In the genomic region with DNA sequence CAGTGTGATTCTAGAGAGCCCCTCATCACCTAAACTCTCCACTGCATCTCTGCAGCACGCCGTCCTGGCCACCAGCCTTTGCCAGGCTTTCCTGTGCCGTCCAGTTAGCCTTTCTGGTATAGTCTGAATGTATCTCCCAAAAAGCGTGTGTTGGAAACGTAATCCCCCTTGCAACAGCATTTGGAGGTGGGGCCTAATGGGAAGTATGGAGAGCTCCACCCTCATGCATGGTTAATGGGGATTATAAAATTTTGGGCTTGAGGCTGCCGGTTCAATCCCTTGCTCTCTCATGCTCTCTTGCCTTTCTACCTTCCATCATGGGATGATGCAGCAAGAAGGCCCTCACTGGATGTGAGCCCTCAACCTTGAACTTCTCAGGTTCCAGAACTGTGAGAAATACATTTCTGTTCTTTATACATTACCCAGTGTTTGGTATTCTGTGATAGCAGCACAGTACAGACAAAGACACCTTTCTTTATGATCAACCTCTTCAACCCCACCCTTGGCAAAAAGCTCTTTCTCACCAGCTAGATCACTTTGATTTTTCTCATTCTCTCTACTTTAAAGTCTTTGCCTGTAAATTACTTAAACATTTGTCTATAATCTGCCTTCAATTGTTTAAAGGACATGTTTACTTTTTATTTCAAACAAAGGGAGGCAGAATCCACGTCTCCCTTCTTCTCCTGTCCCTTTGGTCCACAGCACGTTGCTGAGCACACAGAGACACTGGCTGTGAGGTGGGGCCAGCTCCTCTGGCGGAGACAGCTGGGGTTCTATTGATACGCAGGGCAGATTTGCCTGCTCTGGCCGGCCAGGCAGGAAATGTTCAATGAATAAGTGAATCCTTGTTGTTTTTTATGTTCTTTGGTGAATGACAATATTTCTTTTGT, we compare ENCODE assay signal across 29 cellular contexts. TPM values are rescaled to one million over a fixed set of nuclear protein-coding genes. Genes with fewer than 3 reads are reported as not detected.
A peak's percentile ranks its signal among the peaks of the same experiment; 100 is the strongest.
DNase-seq lines count a peak whose midpoint lies in the region; ATAC-seq and TF ChIP-seq lines count a peak whose summit lies in the region.
"Had no signal": no experiment of that assay in that cellular context is flagged by ENCODE, and none has a peak within 500 bp of the region (broad histone marks: within the 10 kb centered on the region; RNA-seq: fewer than 3 reads in every experiment).

No MANE protein-coding gene starts in this region.

- H3K27ac Mint-ChIP-seq in stimulated activated effector memory CD8-positive, alpha-beta T cell treated with anti-CD3 and anti-CD28 coated beads, Interleukin-12 subunit alpha, Interleukin-12 subunit beta, amount 100 ng/mL, for 72 hours: peak overlapping the region; percentile 2
- H3K27ac Mint-ChIP-seq: activated naive CD8-positive, alpha-beta T cell treated with anti-CD3 and anti-CD28 coated beads, Interleukin-2, amount 10 ng/mL, durations not matched to agents 7 days and 5 days; T-helper 1 cell treated with Interleukin-12 subunit alpha and Interleukin-12 subunit beta and Interleukin-4 antibody, amounts not matched to agents 30 μg/mL and 1 μg/mL, for 36 hours had no signal

- H3K4me3 ChIP-seq in brain microvascular endothelial cell (ENCODE audit: low read depth, low read length) (no peak overlapping the region), tibial nerve (no peak overlapping the region)
- H3K4me3 ChIP-seq: body of pancreas, esophagus squamous epithelium, gastroesophageal sphincter, lower lobe of right lung, skin epidermis, thoracic aorta had no signal

- H3K4me1 Mint-ChIP-seq in stimulated activated effector memory CD8-positive, alpha-beta T cell treated with anti-CD3 and anti-CD28 coated beads, Interleukin-12 subunit alpha, Interleukin-12 subunit beta, amount 100 ng/mL, for 72 hours: no peaks in the 10 kb centered on the region

- DNase-seq in DMS53 (lab: John Stamatoyannopoulos, UW) (peak; percentile 47), DMS53 treated with DMSO at 0.1 percent for 48 hours (lab: John Stamatoyannopoulos, UW; ENCODE audit: unreplicated experiment) (no peak), LHCN-M2 (ENCODE audit: low read depth) (peak; percentile 57), brain microvascular endothelial cell (no peak), tibial nerve (ENCODE audit: low spot score in 2 of 2) (no peak), dedifferentiated amniotic fluid mesenchymal stem cell (ENCODE audit: extremely low spot score) (no peak)
- DNase-seq in stimulated activated effector memory CD8-positive, alpha-beta T cell treated with anti-CD3 and anti-CD28 coated beads, Interleukin-12 subunit alpha, Interleukin-12 subunit beta, amount 100 ng/mL, for 72 hours (ENCODE audit: low spot score in 2 of 2): no peak
- DNase-seq: 8988T; activated CD4-positive, alpha-beta T cell treated with anti-CD3 and anti-CD28 coated beads for 48 hours; activated naive CD8-positive, alpha-beta T cell treated with anti-CD3 and anti-CD28 coated beads, Interleukin-2, amount 10 ng/mL, durations not matched to agents 7 days and 5 days; BE2C; body of pancreas; Caco-2; EL; esophagus squamous epithelium; H7; kidney; lower lobe of right lung; NCI-H1694 treated with DMSO at 0.1 percent for 48 hours; NCI-H2227 treated with DMSO at 0.1 percent for 48 hours; nucleus accumbens; SHP77 treated with DMSO at 0.1 percent for 48 hours; stimulated activated naive CD4-positive, alpha-beta T cell treated with Interleukin-2 at 50 U/mL for 16 hours had no signal

- peaks cover 0 to 10% (median 0%) of the 10 kb centered on the region in 4 donors for H3K9me3 ChIP-seq in tibial nerve
- H3K9me3 ChIP-seq: BE2C, body of pancreas, esophagus squamous epithelium, lower lobe of right lung, thoracic aorta had no signal

- H3K36me3 ChIP-seq in brain microvascular endothelial cell (replicated peaks) (no peaks in the 10 kb centered on the region), tibial nerve (peaks cover 0 to 14% (median 0%) of the 10 kb centered on the region in 3 donors)
- H3K36me3 ChIP-seq: BE2C had no signal

- peaks cover 26% of the 10 kb centered on the region for H3K36me3 Mint-ChIP-seq in stimulated activated effector memory CD8-positive, alpha-beta T cell treated with anti-CD3 and anti-CD28 coated beads, Interleukin-12 subunit alpha, Interleukin-12 subunit beta, amount 100 ng/mL, for 72 hours

- H3K4me1 ChIP-seq in tibial nerve: no peaks in the 10 kb centered on the region
- H3K4me1 ChIP-seq: BE2C, body of pancreas, Caco-2, esophagus squamous epithelium, gastroesophageal sphincter, lower lobe of right lung had no signal

- H3K27ac ChIP-seq in brain microvascular endothelial cell (peak overlapping the region; percentile 17), tibial nerve (no peak overlapping the region)
- H3K27ac ChIP-seq: body of pancreas, esophagus squamous epithelium, gastroesophageal sphincter, KMS-11, lower lobe of right lung, skin epidermis, thoracic aorta had no signal

- no peak for ATAC-seq in stimulated activated effector memory CD8-positive, alpha-beta T cell treated with anti-CD3 and anti-CD28 coated beads, Interleukin-12 subunit alpha, Interleukin-12 subunit beta, amount 100 ng/mL, for 72 hours
- no peak for ATAC-seq in GM18867 (IDR thresholded peaks at IDR 0.05; ENCODE audit: unreplicated experiment)
- ATAC-seq: body of pancreas, gastroesophageal sphincter had no signal

- H3K4me3 Mint-ChIP-seq in stimulated activated effector memory CD8-positive, alpha-beta T cell treated with anti-CD3 and anti-CD28 coated beads, Interleukin-12 subunit alpha, Interleukin-12 subunit beta, amount 100 ng/mL, for 72 hours: no peak overlapping the region
- H3K4me3 Mint-ChIP-seq: activated naive CD8-positive, alpha-beta T cell treated with anti-CD3 and anti-CD28 coated beads, Interleukin-2, amount 10 ng/mL, durations not matched to agents 7 days and 5 days; T-helper 1 cell treated with Interleukin-12 subunit alpha and Interleukin-12 subunit beta and Interleukin-4 antibody, amounts not matched to agents 30 μg/mL and 1 μg/mL, for 36 hours had no signal

- no peaks in the 10 kb centered on the region for H3K9me3 Mint-ChIP-seq in stimulated activated effector memory CD8-positive, alpha-beta T cell treated with anti-CD3 and anti-CD28 coated beads, Interleukin-12 subunit alpha, Interleukin-12 subunit beta, amount 100 ng/mL, for 72 hours
- H3K9me3 Mint-ChIP-seq: T-helper 1 cell treated with Interleukin-12 subunit alpha and Interleukin-12 subunit beta and Interleukin-4 antibody, amounts not matched to agents 30 μg/mL and 1 μg/mL, for 36 hours had no signal

- in situ Hi-C loops in brain microvascular endothelial cell (cut with HindIII; ENCODE audit: low pct_ligation_motif_present, low sequenced_read_pairs): no loop called here

- TF ChIP-seq EP300 in tibial nerve (IDR thresholded peaks at IDR 0.05): no peak

- no peak for TF ChIP-seq POLR2A in tibial nerve (IDR thresholded peaks at IDR 0.05)

- 63 to 67% methylated on average over 11 of the region's 11 CpGs for WGBS in tibial nerve, 2 donors

- TF ChIP-seq CTCF in brain microvascular endothelial cell (IDR thresholded peaks at IDR 0.05; ENCODE audit: low read depth, low read length, missing control alignments) (no peak), tibial nerve (IDR thresholded peaks at IDR 0.05) (no peak)

- no peaks in the 10 kb centered on the region for H3K27me3 ChIP-seq in brain microvascular endothelial cell (replicated peaks)
- H3K27me3 ChIP-seq in tibial nerve: no peaks in the 10 kb centered on the region
- H3K27me3 ChIP-seq: BE2C, body of pancreas, esophagus squamous epithelium, gastroesophageal sphincter had no signal

RNA-seq across cellular contexts. Expression of a gene that starts 53.1 kb away (rescaled TPM):
- total RNA-seq in LHCN-M2 (2014; rRNA removed): 6.3 and 10.6 TPM in 2 replicates
- polyA plus RNA-seq in LHCN-M2 (2012): 25.4 TPM
- 100 to 1,000 TPM; 107 to 205 (median 130) TPM for total RNA-seq in tibial nerve

Comparison
In these comparisons a context has a peak if more than half of its experiments do, and no peak if none do; other contexts are left out.
1. DNase-seq: peak in DMS53 (single experiment) and LHCN-M2 (single experiment); none in DMS53 treated with DMSO at 0.1 percent for 48 hours (single experiment), brain microvascular endothelial cell (single experiment), stimulated activated effector memory CD8-positive, alpha-beta T cell treated with anti-CD3 and anti-CD28 coated beads, Interleukin-12 subunit alpha, Interleukin-12 subunit beta, amount 100 ng/mL, for 72 hours (0 of 2), tibial nerve (0 of 2) and dedifferentiated amniotic fluid mesenchymal stem cell (single experiment).